Comparison of ENCODE assay signal across 1 cellular context in the genomic region with DNA sequence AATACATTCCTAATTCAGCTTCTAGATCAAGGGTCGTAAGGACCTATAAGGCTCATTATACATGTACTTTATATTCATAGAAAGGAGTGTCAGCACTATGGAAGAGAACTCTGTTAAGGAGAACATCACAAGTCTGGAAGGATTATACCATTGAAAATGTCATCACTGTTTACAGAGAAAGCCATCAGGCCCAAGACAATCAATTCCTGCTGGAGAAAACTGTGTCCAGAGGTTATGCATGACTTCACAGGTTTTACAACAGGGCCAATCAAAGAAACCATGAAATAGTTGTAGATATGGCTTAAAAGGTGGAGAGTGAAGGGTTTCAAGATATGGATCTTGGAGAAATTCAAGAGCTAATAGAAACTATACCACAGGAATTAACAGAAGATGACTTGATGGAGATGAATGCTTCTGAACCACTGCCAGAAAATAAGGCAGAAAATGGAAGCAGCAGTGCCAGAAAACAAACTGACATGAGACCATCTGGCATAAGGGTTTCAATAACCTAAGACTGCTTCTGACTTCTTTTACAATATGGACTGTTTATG.
TF ChIP-seq lines count a peak whose summit lies in the region.

No MANE protein-coding gene starts in this region.

TF ChIP-seq in SK-N-SH, 30 proteins besides CTCF, POLR2A, EP300 and RAD21 (continued from another document):
- TF ChIP-seq GABPA (IDR thresholded peaks at IDR 0.05; ENCODE audit: low read depth) (no peak), TAF1 (IDR thresholded peaks at IDR 0.05; ENCODE audit: borderline replicate concordance, low read depth, low read length) (no peak), GATA2 (CRISPR knock-in tag; IDR thresholded peaks at IDR 0.05) (no peak), FOSL2 (IDR thresholded peaks at IDR 0.05; ENCODE audit: borderline replicate concordance, low read depth) (no peak), JUND (IDR thresholded peaks at IDR 0.05) (no peak), TCF12 (IDR thresholded peaks at IDR 0.05) (peak; percentile 57), YY1 (IDR thresholded peaks at IDR 0.05; ENCODE audit: low read depth) (no peak), NFIC (IDR thresholded peaks at IDR 0.05; ENCODE audit: borderline replicate concordance) (peak; percentile 25; the same call in 1 of the 2 replicates)
- TF ChIP-seq, protein P1, sequence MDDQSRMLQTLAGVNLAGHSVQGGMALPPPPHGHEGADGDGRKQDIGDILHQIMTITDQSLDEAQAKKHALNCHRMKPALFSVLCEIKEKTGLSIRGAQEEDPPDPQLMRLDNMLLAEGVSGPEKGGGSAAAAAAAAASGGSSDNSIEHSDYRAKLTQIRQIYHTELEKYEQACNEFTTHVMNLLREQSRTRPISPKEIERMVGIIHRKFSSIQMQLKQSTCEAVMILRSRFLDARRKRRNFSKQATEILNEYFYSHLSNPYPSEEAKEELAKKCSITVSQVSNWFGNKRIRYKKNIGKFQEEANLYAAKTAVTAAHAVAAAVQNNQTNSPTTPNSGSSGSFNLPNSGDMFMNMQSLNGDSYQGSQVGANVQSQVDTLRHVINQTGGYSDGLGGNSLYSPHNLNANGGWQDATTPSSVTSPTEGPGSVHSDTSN (IDR thresholded peaks at IDR 0.05) = peak; percentile 69
- TF ChIP-seq, protein P2, sequence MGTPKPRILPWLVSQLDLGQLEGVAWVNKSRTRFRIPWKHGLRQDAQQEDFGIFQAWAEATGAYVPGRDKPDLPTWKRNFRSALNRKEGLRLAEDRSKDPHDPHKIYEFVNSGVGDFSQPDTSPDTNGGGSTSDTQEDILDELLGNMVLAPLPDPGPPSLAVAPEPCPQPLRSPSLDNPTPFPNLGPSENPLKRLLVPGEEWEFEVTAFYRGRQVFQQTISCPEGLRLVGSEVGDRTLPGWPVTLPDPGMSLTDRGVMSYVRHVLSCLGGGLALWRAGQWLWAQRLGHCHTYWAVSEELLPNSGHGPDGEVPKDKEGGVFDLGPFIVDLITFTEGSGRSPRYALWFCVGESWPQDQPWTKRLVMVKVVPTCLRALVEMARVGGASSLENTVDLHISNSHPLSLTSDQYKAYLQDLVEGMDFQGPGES (IDR thresholded peaks at IDR 0.05; ENCODE audit: low read depth, low read length) = no peak
- TF ChIP-seq, protein P3, sequence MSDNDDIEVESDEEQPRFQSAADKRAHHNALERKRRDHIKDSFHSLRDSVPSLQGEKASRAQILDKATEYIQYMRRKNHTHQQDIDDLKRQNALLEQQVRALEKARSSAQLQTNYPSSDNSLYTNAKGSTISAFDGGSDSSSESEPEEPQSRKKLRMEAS (IDR thresholded peaks at IDR 0.05; ENCODE audit: low read depth) = no peak
